18 cellular contexts compared by ENCODE assay signal in the genomic region with DNA sequence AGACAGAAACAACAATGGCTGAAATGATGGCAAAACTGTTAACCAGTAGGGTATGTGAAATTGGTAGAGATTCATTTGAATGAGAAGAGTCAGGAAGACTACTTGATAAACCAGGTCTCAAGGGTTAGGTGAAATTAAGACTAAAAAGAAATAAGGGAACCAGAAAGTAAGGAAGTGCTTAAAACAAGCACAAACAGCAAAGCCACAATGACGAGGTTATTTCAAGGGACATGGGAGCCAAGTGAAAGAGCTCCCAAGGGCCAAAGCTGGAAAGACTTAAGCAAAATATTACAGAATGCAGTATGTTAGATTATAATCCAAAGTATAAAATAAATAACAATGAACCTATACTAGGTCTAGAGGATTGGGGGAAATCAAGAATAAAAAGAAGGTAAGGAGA.
"Had no signal": no experiment of that assay in that cellular context is flagged by ENCODE, and none has a peak within 500 bp of the region (broad histone marks: within the 10 kb centered on the region; RNA-seq: fewer than 3 reads in every experiment).

No MANE protein-coding gene starts in this region.

- H3K4me1 ChIP-seq: neural progenitor cell, pancreas, testis, uterus had no signal

- H3K9me3 ChIP-seq: pancreas, testis, uterus had no signal

- H3K36me3 ChIP-seq: brain microvascular endothelial cell, neural progenitor cell, pancreas, uterus had no signal

- H3K4me3 ChIP-seq: neural progenitor cell, pancreas, testis, uterus had no signal

- ATAC-seq: activated CD8-positive, alpha-beta memory T cell treated with anti-CD3 and anti-CD28 coated beads, Interleukin-2, amount 10 ng/mL, durations not matched to agents 7 days and 5 days; esophagus mucosa; pancreas; stimulated activated naive CD8-positive, alpha-beta T cell treated with anti-CD3 and anti-CD28 coated beads, Interleukin-15, amount 100 ng/mL, for 72 hours had no signal

- DNase-seq: activated CD4-positive, alpha-beta T cell treated with anti-CD3 and anti-CD28 coated beads for 1 hour; activated CD4-positive, alpha-beta T cell treated with anti-CD3 and anti-CD28 coated beads, Interleukin-2, amount 50 U/mL, for 48 hours; activated CD8-positive, alpha-beta memory T cell treated with anti-CD3 and anti-CD28 coated beads, Interleukin-2, amount 10 ng/mL, durations not matched to agents 7 days and 5 days; activated gamma-delta T cell; activated T-cell treated with anti-CD3 and anti-CD28 coated beads, Interleukin-2, amount 50 U/mL, for 24 hours; brain microvascular endothelial cell; cerebellar nuclear complex; dermis blood vessel endothelial cell; hypothalamus; kidney glomerular epithelial cell; pancreas; stimulated activated CD4-positive, alpha-beta T cell treated with anti-CD3 and anti-CD28 coated beads, Interleukin-4, amount 100 ng/mL, for 1 hour; stimulated activated CD8-positive, alpha-beta memory T cell treated with anti-CD3 and anti-CD28 coated beads, Interleukin-4, amount 100 ng/mL, for 48 hours; stimulated activated naive CD8-positive, alpha-beta T cell treated with anti-CD3 and anti-CD28 coated beads, Interleukin-15, amount 100 ng/mL, for 72 hours; testis; uterus had no signal

- H3K27me3 ChIP-seq: brain microvascular endothelial cell, neural progenitor cell, pancreas, testis, uterus had no signal

- H3K27ac ChIP-seq: brain microvascular endothelial cell, neural progenitor cell, pancreas, testis, uterus had no signal
